In genomic region chr21:17709266-17709611, GRCh38 we compare ENCODE assay signal across 10 cellular contexts.
DNase-seq lines count a peak whose midpoint lies in the region; ATAC-seq, FAIRE-seq and TF ChIP-seq lines count a peak whose summit lies in the region.
"Had no signal": no experiment of that assay in that cellular context is flagged by ENCODE, and none has a peak within 500 bp of the region (broad histone marks: within the 10 kb centered on the region; RNA-seq: fewer than 3 reads in every experiment).

No MANE protein-coding gene starts in this region.

- POLR2A ChIA-PET in GM12878 (lab: Charles Lee): interaction anchor here (0.9 kb wide), 1 partner anchor 109 kb away, joined by 3 read pairs; no protein-coding TSS in a partner anchor

- H2AFZ ChIP-seq in GM12878 (ENCODE audit: control insufficient read depth, low read depth, low read length): no peak overlapping the region

- TF ChIP-seq POLR2A in GM12878 (IDR thresholded peaks at IDR 0.05; ENCODE audit: low read depth, low read length): no peak

- H4K20me1 ChIP-seq in GM12878 (ENCODE audit: control insufficient read depth, insufficient read depth): no peaks in the 10 kb centered on the region

- RAD21 ChIA-PET in GM12878 (lab: Charles Lee; ENCODE audit: unreplicated experiment): no interaction called here

- SMC1A ChIA-PET in GM12878 (lab: Charles Lee; ENCODE audit: uncharacterized antibody, unreplicated experiment): no interaction called here

- H3K4me3 ChIP-seq in GM12878 (no peak overlapping the region), upper lobe of right lung (no peak overlapping the region)
- H3K4me3 ChIP-seq: coronary artery, SJSA1 had no signal

- H3K4me2 ChIP-seq in GM12878 (ENCODE audit: control insufficient read depth, insufficient read depth): peak overlapping the region; percentile 19; the same call in 1 of the 2 replicates

- BruUV-seq in GM12878 (replicated peaks; lab: Mats Ljungman, UMichigan): no TSS peak

- TF ChIP-seq CTCF in GM12878 (IDR thresholded peaks at IDR 0.05 in 2 of 3, conservative IDR thresholded peaks at IDR 0.05 in 1 of 3; ENCODE audit: control insufficient read depth in 2 of 3, extremely low read depth in 1 of 3, insufficient read depth in 1 of 3, low read depth in 3 of 3, low read length in 3 of 3) (no peak), upper lobe of right lung (IDR thresholded peaks at IDR 0.05) (no peak)

- no peaks in the 10 kb centered on the region for H3K79me2 ChIP-seq in GM12878 (ENCODE audit: control insufficient read depth, insufficient read depth, low read length)

- DNase-seq in GM12878 (ENCODE audit: low read depth, low spot score) (peak; percentile 67), left cardiac atrium (no peak), upper lobe of right lung (no peak), left lobe of liver (ENCODE audit: low spot score) (no peak)
- DNase-seq: NCI-H187 treated with DMSO at 0.1 percent for 48 hours had no signal

- TF ChIP-seq EP300 in GM12878 (IDR thresholded peaks at IDR 0.05; ENCODE audit: borderline replicate concordance in 1 of 2, control insufficient read depth in 1 of 2, low read depth in 2 of 2, low read length in 2 of 2): no peak

- H3K4me1 ChIP-seq in GM12878 (ENCODE audit: control insufficient read depth, insufficient read depth, low read length) (peaks cover 10% of the 10 kb centered on the region), upper lobe of right lung (no peaks in the 10 kb centered on the region)
- H3K4me1 ChIP-seq: SJSA1 had no signal

- H3K9me3 ChIP-seq in GM12878 (replicated peaks; ENCODE audit: control insufficient read depth, insufficient read depth, low read length): no peaks in the 10 kb centered on the region; the same call in 2 of the 3 replicates
- no peaks in the 10 kb centered on the region for H3K9me3 ChIP-seq in upper lobe of right lung

- no peak overlapping the region for H3K9ac ChIP-seq in GM12878 (ENCODE audit: control insufficient read depth, insufficient read depth, low read length)

- intact Hi-C loops in GM12878 (cut with micrococcal nuclease; ENCODE audit: unreplicated experiment): loop anchor here (2.0 kb wide), 1 partner anchor 72 kb away; no protein-coding TSS in a partner anchor
- intact Hi-C loops in left cardiac atrium (cut with DNase I): no loop called here
- intact Hi-C loops in upper lobe of right lung (cut with DNase I): no loop called here

- peak; percentile 95 for ATAC-seq in GM19023 (IDR thresholded peaks at IDR 0.05; ENCODE audit: unreplicated experiment)
- ATAC-seq in GM21526 (IDR thresholded peaks at IDR 0.05; ENCODE audit: low FRiP score, unreplicated experiment): peak; percentile 100
- ATAC-seq in HG03135 (IDR thresholded peaks at IDR 0.05; ENCODE audit: unreplicated experiment): peak; percentile 100
- ATAC-seq in GM12878: peak; percentile 99
- ATAC-seq in left cardiac atrium: no peak
- no peak for ATAC-seq in upper lobe of right lung
- no peak for ATAC-seq in left lobe of liver

- no peaks in the 10 kb centered on the region for H3K36me3 ChIP-seq in GM12878 (ENCODE audit: control insufficient read depth in 2 of 2, insufficient read depth in 2 of 2, low read length in 1 of 2)
- no peaks in the 10 kb centered on the region for H3K36me3 ChIP-seq in upper lobe of right lung
- H3K36me3 ChIP-seq: SJSA1 had no signal

- no peaks in the 10 kb centered on the region for H3K27me3 ChIP-seq in GM12878 (replicated peaks in 1 of 2; ENCODE audit: control insufficient read depth in 2 of 2, insufficient read depth in 2 of 2, low read length in 1 of 2)
- no peaks in the 10 kb centered on the region for H3K27me3 ChIP-seq in upper lobe of right lung
- H3K27me3 ChIP-seq: SJSA1 had no signal

- no peak for TF ChIP-seq RAD21 in GM12878 (IDR thresholded peaks at IDR 0.05; ENCODE audit: insufficient read depth, low read depth, low read length)

- CTCF ChIA-PET in GM12878 (lab: Yijun Ruan, JAX): interaction anchor here (0.9 kb wide), 1 partner anchor 107 kb away, joined by 3 read pairs; no protein-coding TSS in a partner anchor

- H3K27ac ChIP-seq in GM12878 (ENCODE audit: control insufficient read depth, insufficient read depth): no peak overlapping the region
- no peak overlapping the region for H3K27ac ChIP-seq in upper lobe of right lung
- H3K27ac ChIP-seq: coronary artery, SJSA1 had no signal

- in situ Hi-C loops in GM12878 (cut with MboI): no loop called here

- FAIRE-seq in GM12878 (lab: Jason Lieb, UNC): peak; percentile 91

TF ChIP-seq in GM12878, 131 proteins besides CTCF, POLR2A, EP300 and RAD21 (continues in another document):
- TF ChIP-seq SREBF2 (IDR thresholded peaks at IDR 0.05; ENCODE audit: low read length): no peak
- 0 out of 2 replicates have a peak, but pooled peaks have one; percentile 18 for TF ChIP-seq CREM (IDR thresholded peaks at IDR 0.05; ENCODE audit: low read depth)
- TF ChIP-seq MEF2B (IDR thresholded peaks at IDR 0.05; ENCODE audit: partially characterized antibody, poor library complexity, severe bottlenecking): no peak
- peak; percentile 88 for TF ChIP-seq RUNX3 (IDR thresholded peaks at IDR 0.05; ENCODE audit: low read length)
- 0 out of 2 replicates have a peak, but pooled peaks have one; percentile 30 for TF ChIP-seq CBFB (IDR thresholded peaks at IDR 0.05; ENCODE audit: low read depth)
- TF ChIP-seq ATF2 (IDR thresholded peaks at IDR 0.05; ENCODE audit: low read length): peak; percentile 54
- TF ChIP-seq E4F1 (IDR thresholded peaks at IDR 0.05; ENCODE audit: borderline replicate concordance, partially characterized antibody): no peak
- TF ChIP-seq, protein P1, sequence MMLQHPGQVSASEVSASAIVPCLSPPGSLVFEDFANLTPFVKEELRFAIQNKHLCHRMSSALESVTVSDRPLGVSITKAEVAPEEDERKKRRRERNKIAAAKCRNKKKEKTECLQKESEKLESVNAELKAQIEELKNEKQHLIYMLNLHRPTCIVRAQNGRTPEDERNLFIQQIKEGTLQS (IDR thresholded peaks at IDR 0.05; ENCODE audit: borderline replicate concordance, extremely low read depth, low read depth, low read length): no peak
- no peak for TF ChIP-seq CBX3 (IDR thresholded peaks at IDR 0.05; ENCODE audit: borderline replicate concordance, low read depth)
- TF ChIP-seq TAF1 (IDR thresholded peaks at IDR 0.05; ENCODE audit: borderline replicate concordance, low read depth, low read length): no peak
- TF ChIP-seq SIN3A (IDR thresholded peaks at IDR 0.05; ENCODE audit: low read depth, low read length): no peak
- TF ChIP-seq MAX (IDR thresholded peaks at IDR 0.05; ENCODE audit: low read depth, low read length): no peak
- TF ChIP-seq EGR1 (IDR thresholded peaks at IDR 0.05; ENCODE audit: borderline replicate concordance in 1 of 2, low read depth in 2 of 2, low read length in 2 of 2): no peak
- peak; percentile 59 to 74 for TF ChIP-seq IKZF2 (IDR thresholded peaks at IDR 0.05)
- no peak for TF ChIP-seq CHD1 (IDR thresholded peaks at IDR 0.05; ENCODE audit: low read depth, low read length)
- TF ChIP-seq SIX5 (IDR thresholded peaks at IDR 0.05; ENCODE audit: low read depth, low read length, severe bottlenecking): no peak
- TF ChIP-seq ETV6 (conservative IDR thresholded peaks at IDR 0.05 in 1 of 2, IDR thresholded peaks at IDR 0.05 in 1 of 2; ENCODE audit: borderline replicate concordance in 1 of 2, low read depth in 1 of 2): peak in 1 of 2 experiments; percentile 86; a peak in 2 of 4 replicates

Comparison
In these comparisons a context has a peak if more than half of its experiments do, and no peak if none do; other contexts are left out.
1. ATAC-seq: peak in GM19023 (single experiment), GM21526 (single experiment), HG03135 (single experiment) and GM12878 (single experiment); none in left cardiac atrium (0 of 2), upper lobe of right lung (single experiment) and left lobe of liver (single experiment).